Comparison of ENCODE assay signal across 9 cellular contexts in genomic region chr14:73742520-73743238, GRCh38. TPM values are rescaled to one million over a fixed set of nuclear protein-coding genes. Genes with fewer than 3 reads are reported as not detected.
DNase-seq lines count a peak whose midpoint lies in the region; ATAC-seq, FAIRE-seq and TF ChIP-seq lines count a peak whose summit lies in the region.
"Had no signal": no experiment of that assay in that cellular context is flagged by ENCODE, and none has a peak within 500 bp of the region (broad histone marks: within the 10 kb centered on the region; RNA-seq: fewer than 3 reads in every experiment).

No MANE protein-coding gene starts in this region.

- peak; percentile 66 for FAIRE-seq in keratinocyte (lab: Jason Lieb, UNC)

- H3K9me3 Mint-ChIP-seq in HFFc6 = no peaks in the 10 kb centered on the region
- H3K9me3 Mint-ChIP-seq in activated CD8-positive, alpha-beta T cell treated with anti-CD3 and anti-CD28 coated beads, Interleukin-2, amount 10 ng/mL, durations not matched to agents 7 days and 5 days (ENCODE audit: insufficient read depth) = no peaks in the 10 kb centered on the region

- ATAC-seq in activated CD8-positive, alpha-beta T cell treated with anti-CD3 and anti-CD28 coated beads, Interleukin-2, amount 10 ng/mL, durations not matched to agents 7 days and 5 days = peak; percentile 6
- ATAC-seq in stimulated activated naive CD8-positive, alpha-beta T cell treated with anti-CD3 and anti-CD28 coated beads, Interleukin-15, Interleukin-2, amounts not matched to agents 100 U/mL and 50 U/mL, for 24 hours = peak; percentile 58
- ATAC-seq in HG02970 (IDR thresholded peaks at IDR 0.05; ENCODE audit: low FRiP score, unreplicated experiment) = no peak
- ATAC-seq in HG02763 (IDR thresholded peaks at IDR 0.05; ENCODE audit: unreplicated experiment) = no peak
- ATAC-seq in HG03196 (IDR thresholded peaks at IDR 0.05; ENCODE audit: unreplicated experiment) = no peak

- dilution Hi-C loops in keratinocyte (cut with MboI; ENCODE audit: extremely low pct_ligation_motif_present, low sequenced_read_pairs) = no loop called here

- H3K27ac Mint-ChIP-seq in HFFc6 = peak overlapping the region; percentile 89
- peak overlapping the region; percentile 99 for H3K27ac Mint-ChIP-seq in activated CD8-positive, alpha-beta T cell treated with anti-CD3 and anti-CD28 coated beads, Interleukin-2, amount 10 ng/mL, durations not matched to agents 7 days and 5 days

- peaks cover 2% of the 10 kb centered on the region for H3K27me3 Mint-ChIP-seq in HFFc6 (ENCODE audit: insufficient read depth)
- H3K27me3 Mint-ChIP-seq in activated CD8-positive, alpha-beta T cell treated with anti-CD3 and anti-CD28 coated beads, Interleukin-2, amount 10 ng/mL, durations not matched to agents 7 days and 5 days (ENCODE audit: low read depth) = no peaks in the 10 kb centered on the region

- peaks cover 88% of the 10 kb centered on the region for H3K79me2 ChIP-seq in keratinocyte (ENCODE audit: control insufficient read depth, insufficient read depth, low read length)

- H3K9me1 ChIP-seq in keratinocyte (ENCODE audit: control insufficient read depth, extremely low read depth, insufficient read depth, low read length) = peaks cover 14% of the 10 kb centered on the region

- no peaks in the 10 kb centered on the region for H3K27me3 ChIP-seq in keratinocyte (ENCODE audit: control insufficient read depth, extremely low read depth, insufficient read depth, low read length)

- peak overlapping the region; percentile 93 for H3K4me2 ChIP-seq in keratinocyte (ENCODE audit: control insufficient read depth, extremely low read depth, insufficient read depth, low read depth, low read length)

- no peaks in the 10 kb centered on the region for H3K9me3 ChIP-seq in keratinocyte (ENCODE audit: control insufficient read depth, low read depth, low read length)

- peak overlapping the region; percentile 83; the same call in 1 of the 2 replicates for H3K4me3 Mint-ChIP-seq in HFFc6
- peak overlapping the region; percentile 87 for H3K4me3 Mint-ChIP-seq in activated CD8-positive, alpha-beta T cell treated with anti-CD3 and anti-CD28 coated beads, Interleukin-2, amount 10 ng/mL, durations not matched to agents 7 days and 5 days

- H3K4me3 ChIP-seq in keratinocyte (ENCODE audit: control insufficient read depth in 2 of 3, extremely low read depth in 1 of 3, insufficient read depth in 2 of 3, low read depth in 1 of 3, low read length in 3 of 3) = peak overlapping the region in 1 of 3 experiments; percentile 62

- peaks cover 19% of the 10 kb centered on the region for H4K20me1 ChIP-seq in keratinocyte (ENCODE audit: control insufficient read depth, extremely low read depth, insufficient read depth, low read length)

- H3K9ac ChIP-seq in keratinocyte (ENCODE audit: control insufficient read depth, extremely low read depth, insufficient read depth, low read length) = peak overlapping the region; percentile 75

- peaks cover 78% of the 10 kb centered on the region for H3K4me1 ChIP-seq in keratinocyte (ENCODE audit: control insufficient read depth, extremely low read depth, insufficient read depth, low read length)

- no peaks in the 10 kb centered on the region for H3K36me3 Mint-ChIP-seq in HFFc6 (ENCODE audit: low read depth)
- H3K36me3 Mint-ChIP-seq in activated CD8-positive, alpha-beta T cell treated with anti-CD3 and anti-CD28 coated beads, Interleukin-2, amount 10 ng/mL, durations not matched to agents 7 days and 5 days (ENCODE audit: low read depth) = peaks cover 35% of the 10 kb centered on the region

- DNase-seq in HFFc6 (no peak), keratinocyte (ENCODE audit: low read depth, low spot score) (no peak), NCI-H524 (lab: John Stamatoyannopoulos, UW) (no peak)
- DNase-seq in activated CD8-positive, alpha-beta T cell treated with anti-CD3 and anti-CD28 coated beads, Interleukin-2, amount 10 ng/mL, durations not matched to agents 7 days and 5 days = no peak
- DNase-seq in stimulated activated naive CD8-positive, alpha-beta T cell treated with anti-CD3 and anti-CD28 coated beads, Interleukin-15, Interleukin-2, amounts not matched to agents 100 U/mL and 50 U/mL, for 24 hours = peak; percentile 67
- DNase-seq: NCI-H2029 treated with DMSO at 0.1 percent for 48 hours had no signal

- H3K36me3 ChIP-seq in keratinocyte (ENCODE audit: control insufficient read depth in 2 of 2, extremely low read depth in 1 of 2, insufficient read depth in 2 of 2, low read length in 2 of 2) = peaks cover 15 to 30% of the 10 kb centered on the region in 2 experiments

- CTCF ChIA-PET in activated CD8-positive, alpha-beta T cell treated with anti-CD3 and anti-CD28 coated beads, Interleukin-2, amount 10 ng/mL, durations not matched to agents 7 days and 5 days (lab: Charles Lee) = interaction anchor here (0.7 to 8.5 kb wide), 13 partner anchors 12 to 172 kb away, joined by 3 to 156 read pairs (median 7); partner anchors contain the start of gene PTGR2

- POLR2A ChIA-PET in activated CD8-positive, alpha-beta T cell treated with anti-CD3 and anti-CD28 coated beads, Interleukin-2, amount 10 ng/mL, durations not matched to agents 7 days and 5 days (lab: Charles Lee) = interaction anchor here (0.6 to 7.5 kb wide), 12 partner anchors 10 to 207 kb away, joined by 3 to 124 read pairs (median 6); partner anchors contain the start of genes ACOT2, COQ6, FAM161B and ZNF410

- H3K27ac ChIP-seq in keratinocyte (ENCODE audit: control insufficient read depth, insufficient read depth, low read length) = peak overlapping the region; percentile 89

- no peak for TF ChIP-seq CTCF in HFFc6 (IDR thresholded peaks at IDR 0.05)
- no peak for TF ChIP-seq CTCF in keratinocyte (optimal IDR thresholded peaks at IDR 0.05 in 1 of 3, IDR thresholded peaks at IDR 0.05 in 1 of 3, conservative IDR thresholded peaks at IDR 0.05 in 1 of 3; ENCODE audit: extremely low read depth in 1 of 3, insufficient read depth in 2 of 3, low read length in 3 of 3)

- H3K4me1 Mint-ChIP-seq in HFFc6 (ENCODE audit: low read depth) = peaks cover 79% of the 10 kb centered on the region
- H3K4me1 Mint-ChIP-seq in activated CD8-positive, alpha-beta T cell treated with anti-CD3 and anti-CD28 coated beads, Interleukin-2, amount 10 ng/mL, durations not matched to agents 7 days and 5 days (ENCODE audit: low read depth) = peaks cover 88% of the 10 kb centered on the region

- no peak overlapping the region for H2AFZ ChIP-seq in keratinocyte (ENCODE audit: control insufficient read depth, low read length)

RNA-seq across cellular contexts. Expression of gene PNMA1, which starts 28.5 kb away (rescaled TPM):
- total RNA-seq in HFFc6 (2021; fragmentation: NEBNext Ultra II Directional; extraction: Animal tissue kit (Norgen Biotek cat#: 25700)) = 10 to 100 TPM; 51.1 to 60.9 (median 53.2) TPM
- total RNA-seq in activated CD8-positive, alpha-beta T cell treated with anti-CD3 and anti-CD28 coated beads, Interleukin-2, amount 10 ng/mL, durations not matched to agents 7 days and 5 days = 10 to 100 TPM; 24.4 to 25.6 TPM
- 5.9 to 16.8 TPM (median 8.2 TPM) in 3 replicates for polyA plus RNA-seq in keratinocyte
- polyA plus RNA-seq in keratinocyte (2011; ENCODE audit: low read depth) = 12.9 TPM
- 10.9 and 12.3 TPM in 2 replicates for polyA plus RNA-seq in keratinocyte (2011; cell fraction: cytosol; rRNA removed)
- 24.4 and 25.3 TPM in 2 replicates for polyA plus RNA-seq in keratinocyte (2011; cell fraction: nucleus; rRNA removed)
- 19.9 and 21.2 TPM in 2 replicates for polyA plus RNA-seq in keratinocyte (2012; ENCODE audit: low replicate concordance)
- 3.5 to 6.1 TPM (median 5.5 TPM) in 3 replicates for polyA minus RNA-seq in keratinocyte
- polyA minus RNA-seq in keratinocyte (2011; cell fraction: cytosol; rRNA and poly(A)+ RNA removed) = 7.5 TPM
- 6.1 and 8.4 TPM in 2 replicates for polyA minus RNA-seq in keratinocyte (2011; cell fraction: nucleus; rRNA and poly(A)+ RNA removed)

Comparison
In these comparisons a context has a peak if more than half of its experiments do, and no peak if none do; other contexts are left out.
1. ATAC-seq: peak in activated CD8-positive, alpha-beta T cell treated with anti-CD3 and anti-CD28 coated beads, Interleukin-2, amount 10 ng/mL, durations not matched to agents 7 days and 5 days (single experiment) and stimulated activated naive CD8-positive, alpha-beta T cell treated with anti-CD3 and anti-CD28 coated beads, Interleukin-15, Interleukin-2, amounts not matched to agents 100 U/mL and 50 U/mL, for 24 hours (single experiment); none in HG02970 (single experiment), HG02763 (single experiment) and HG03196 (single experiment).